ENCODE assay signal across 11 cellular contexts in the genomic region with DNA sequence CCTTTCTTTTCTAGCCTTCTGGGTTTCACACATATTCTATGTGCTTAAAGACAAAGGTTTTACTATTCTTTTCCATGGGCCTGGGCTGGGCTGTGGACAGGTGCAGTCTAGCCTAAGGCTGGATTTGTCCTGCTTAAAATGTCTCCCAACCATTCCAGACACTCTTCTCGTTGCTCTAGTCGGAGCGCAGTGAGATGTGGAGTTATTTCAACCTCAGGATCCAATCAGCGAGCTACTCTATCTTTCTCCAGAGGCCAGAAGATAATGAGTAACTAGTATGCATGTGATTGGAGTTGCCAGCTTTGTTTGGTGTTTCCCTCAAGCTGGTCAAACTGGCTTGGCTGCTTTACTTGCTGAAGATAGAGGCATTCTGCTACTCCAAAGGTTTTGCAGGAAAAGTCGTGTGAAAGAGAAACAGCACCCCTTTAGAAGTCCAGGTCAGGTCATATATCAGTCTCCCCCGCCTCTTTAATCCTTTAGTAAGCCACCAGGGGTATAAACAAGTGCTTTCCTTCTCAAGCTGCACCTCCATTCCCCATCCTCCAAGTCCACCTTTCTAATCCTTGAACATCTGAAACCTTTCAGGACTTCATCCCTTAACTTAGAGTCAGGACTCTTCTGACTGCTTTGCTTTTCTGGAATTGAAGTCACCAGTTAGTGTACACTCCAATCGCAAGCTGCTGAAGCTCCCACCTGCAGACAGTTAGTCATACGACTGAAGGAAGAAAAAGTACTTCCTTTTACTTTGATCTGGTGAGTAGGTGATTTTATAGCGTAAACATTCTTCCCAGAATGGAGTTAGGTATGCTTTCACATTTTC.
DNase-seq lines count a peak whose midpoint lies in the region; ATAC-seq and TF ChIP-seq lines count a peak whose summit lies in the region.
"Had no signal": no experiment of that assay in that cellular context is flagged by ENCODE, and none has a peak within 500 bp of the region (broad histone marks: within the 10 kb centered on the region; RNA-seq: fewer than 3 reads in every experiment).

No MANE protein-coding gene starts in this region.

- CTCF ChIA-PET in activated CD8-positive, alpha-beta T cell treated with anti-CD3 and anti-CD28 coated beads for 36 hours (lab: Charles Lee) = no interaction called here

- H3K27me3 Mint-ChIP-seq in activated CD8-positive, alpha-beta T cell treated with anti-CD3 and anti-CD28 coated beads for 36 hours = no peaks in the 10 kb centered on the region
- H3K27me3 Mint-ChIP-seq: CD4-positive, alpha-beta memory T cell had no signal

- no peak for TF ChIP-seq CTCF in LNCaP clone FGC (IDR thresholded peaks at IDR 0.05; ENCODE audit: control insufficient read depth, extremely low read depth, insufficient read depth)
- no peak for TF ChIP-seq CTCF in mucosa of descending colon (IDR thresholded peaks at IDR 0.05)
- TF ChIP-seq CTCF in activated CD8-positive, alpha-beta T cell treated with anti-CD3 and anti-CD28 coated beads for 36 hours (IDR thresholded peaks at IDR 0.05) = no peak

- intact Hi-C loops in mucosa of descending colon (cut with DNase I, micrococcal nuclease) = loop anchor here in 1 of 2 donors (10.0 kb wide), 1 partner anchor 254 kb away; a partner anchor contains a TSS
- intact Hi-C loops in activated CD8-positive, alpha-beta T cell treated with anti-CD3 and anti-CD28 coated beads for 36 hours (cut with micrococcal nuclease) = no loop called here

- no peak overlapping the region for H3K4me3 Mint-ChIP-seq in activated CD8-positive, alpha-beta T cell treated with anti-CD3 and anti-CD28 coated beads for 36 hours
- H3K4me3 Mint-ChIP-seq: CD4-positive, alpha-beta memory T cell had no signal

- peak overlapping the region; percentile 54 for H3K4me3 ChIP-seq in LNCaP clone FGC (ENCODE audit: low read depth, low read length)
- peak overlapping the region; percentile 38 for H3K4me3 ChIP-seq in mucosa of descending colon

- POLR2A ChIA-PET in activated CD8-positive, alpha-beta T cell treated with anti-CD3 and anti-CD28 coated beads for 36 hours (lab: Charles Lee) = no interaction called here

- no peaks in the 10 kb centered on the region for H3K36me3 Mint-ChIP-seq in activated CD8-positive, alpha-beta T cell treated with anti-CD3 and anti-CD28 coated beads for 36 hours (ENCODE audit: low read depth)
- H3K36me3 Mint-ChIP-seq: CD4-positive, alpha-beta memory T cell had no signal

- H3K9me3 Mint-ChIP-seq in activated CD8-positive, alpha-beta T cell treated with anti-CD3 and anti-CD28 coated beads for 36 hours = no peaks in the 10 kb centered on the region
- H3K9me3 Mint-ChIP-seq: CD4-positive, alpha-beta memory T cell had no signal

- DNase-seq in ACHN (peak; percentile 96), LNCaP clone FGC (ENCODE audit: low read depth) (peak; percentile 90), dermis blood vessel endothelial cell (peak; percentile 62), mucosa of descending colon (peak in 2 of 3 donors; percentile 64 to 96), CD1c-positive myeloid dendritic cell (ENCODE audit: extremely low spot score) (no peak)
- no peak for DNase-seq in activated CD8-positive, alpha-beta T cell treated with anti-CD3 and anti-CD28 coated beads for 36 hours
- no peak for DNase-seq in activated CD4-positive, alpha-beta T cell treated with anti-CD3 and anti-CD28 coated beads for 4 hours
- DNase-seq: activated gamma-delta T cell treated with Interleukin-2 at 50 U/mL for 16 hours; CD4-positive, alpha-beta memory T cell; MM.1S had no signal

- H3K4me1 ChIP-seq in mucosa of descending colon (ENCODE audit: low read depth) = peaks cover 8% of the 10 kb centered on the region

- H3K9me3 ChIP-seq in mucosa of descending colon = no peaks in the 10 kb centered on the region

- peak; percentile 80 for ATAC-seq in mucosa of descending colon
- no peak for ATAC-seq in HG03439 (IDR thresholded peaks at IDR 0.05; ENCODE audit: unreplicated experiment)
- no peak for ATAC-seq in activated CD8-positive, alpha-beta T cell treated with anti-CD3 and anti-CD28 coated beads for 36 hours

- no peaks in the 10 kb centered on the region for H3K36me3 ChIP-seq in mucosa of descending colon (ENCODE audit: low read depth)

- no peak overlapping the region for H3K27ac Mint-ChIP-seq in activated CD8-positive, alpha-beta T cell treated with anti-CD3 and anti-CD28 coated beads for 36 hours
- H3K27ac Mint-ChIP-seq: CD4-positive, alpha-beta memory T cell had no signal

- peaks cover 28% of the 10 kb centered on the region for H3K4me1 Mint-ChIP-seq in activated CD8-positive, alpha-beta T cell treated with anti-CD3 and anti-CD28 coated beads for 36 hours (ENCODE audit: low read depth)
- H3K4me1 Mint-ChIP-seq: CD4-positive, alpha-beta memory T cell had no signal

- in situ Hi-C loops in ACHN (cut with HindIII; ENCODE audit: low pct_ligation_motif_present, low pct_unique_long_range_greater_than_20kb, low sequenced_read_pairs) = no loop called here

Comparison
In these comparisons a context has a peak if more than half of its experiments do, and no peak if none do; other contexts are left out.
1. DNase-seq: peak in ACHN (single experiment), LNCaP clone FGC (single experiment), dermis blood vessel endothelial cell (single experiment) and mucosa of descending colon (2 of 3); none in activated CD8-positive, alpha-beta T cell treated with anti-CD3 and anti-CD28 coated beads for 36 hours (single experiment), activated CD4-positive, alpha-beta T cell treated with anti-CD3 and anti-CD28 coated beads for 4 hours (0 of 2) and CD1c-positive myeloid dendritic cell (single experiment).